ENCODE assay signal across 14 cellular contexts in the genomic region with DNA sequence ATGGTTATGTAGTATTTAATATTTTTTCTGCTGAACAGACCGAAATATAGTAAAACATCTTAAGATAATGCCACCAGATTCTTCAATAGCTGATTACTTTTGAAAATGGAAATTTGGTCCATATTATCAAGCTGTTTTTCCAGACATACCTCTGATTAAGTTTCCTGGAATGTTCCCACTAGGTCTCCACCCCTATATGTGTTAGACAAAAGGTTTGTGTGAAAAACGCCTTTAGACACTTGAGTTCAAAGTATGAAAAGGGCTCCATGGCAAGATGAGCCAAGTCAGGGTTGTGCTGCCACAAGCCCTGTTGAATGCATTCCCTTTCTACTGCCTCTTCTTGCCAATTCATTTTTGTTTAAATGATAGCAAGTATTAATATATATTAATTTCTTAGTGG. TPM values are rescaled to one million over a fixed set of nuclear protein-coding genes. Genes with fewer than 3 reads are reported as not detected.
DNase-seq lines count a peak whose midpoint lies in the region; ATAC-seq and TF ChIP-seq lines count a peak whose summit lies in the region.
"Had no signal": no experiment of that assay in that cellular context is flagged by ENCODE, and none has a peak within 500 bp of the region (broad histone marks: within the 10 kb centered on the region; RNA-seq: fewer than 3 reads in every experiment).

No MANE protein-coding gene starts in this region.

- no peaks in the 10 kb centered on the region for H3K27me3 Mint-ChIP-seq in immature natural killer cell (ENCODE audit: low read depth in 3 of 3)

- ATAC-seq in GM19395 (IDR thresholded peaks at IDR 0.05; ENCODE audit: unreplicated experiment): no peak

- TF ChIP-seq CTCF in fibroblast of mammary gland (conservative IDR thresholded peaks at IDR 0.05; ENCODE audit: control insufficient read depth, insufficient read depth, low read depth, low read length): no peak

- peaks cover 11 to 39% (median 12%) of the 10 kb centered on the region in 3 donors for H3K36me3 Mint-ChIP-seq in immature natural killer cell

- no peaks in the 10 kb centered on the region for H3K9me3 Mint-ChIP-seq in immature natural killer cell

- H3K4me3 ChIP-seq in fibroblast of mammary gland (ENCODE audit: control insufficient read depth, low read depth, low read length): no peak overlapping the region
- H3K4me3 ChIP-seq: BLaER1 treated with 17β-estradiol and CSF1 and Interleukin-3, amounts not matched to agents 10 nM and 100 nM had no signal

- peak; percentile 65 for DNase-seq in HS-27A (ENCODE audit: low read depth)
- peak; percentile 18 for DNase-seq in SW480 (ENCODE audit: low spot score)
- DNase-seq in fibroblast of mammary gland (ENCODE audit: low read depth): peak; percentile 45
- peak; percentile 13 for DNase-seq in pulmonary artery endothelial cell (ENCODE audit: low read depth, low spot score)
- DNase-seq in mesenteric fat pad (ENCODE audit: low spot score): no peak
- no peak for DNase-seq in immature natural killer cell
- no peak for DNase-seq in COLO668 (lab: John Stamatoyannopoulos, UW; ENCODE audit: unreplicated experiment)
- DNase-seq: activated CD4-positive, alpha-beta T cell treated with anti-CD3 and anti-CD28 coated beads, Interleukin-2, amount 50 U/mL, for 48 hours; amygdala; NCI-H1417; NCI-H345; stimulated activated CD4-positive, alpha-beta T cell treated with anti-CD3 and anti-CD28 coated beads, Interleukin-15, amount 100 ng/mL, for 24 hours had no signal

- peaks cover 10 to 16% of the 10 kb centered on the region in 2 donors for H3K4me1 Mint-ChIP-seq in immature natural killer cell

- no peak overlapping the region for H3K27ac Mint-ChIP-seq in immature natural killer cell

- no peak overlapping the region for H3K4me3 Mint-ChIP-seq in immature natural killer cell

RNA-seq across cellular contexts. Expression of a gene that starts 52.7 kb away (rescaled TPM):
- total RNA-seq in pulmonary artery endothelial cell (52.4 and 63.3 TPM in 2 replicates), mesenteric fat pad (29.9 TPM)
- 10 to 100 TPM in 1 of 3 donors, 1 to 10 TPM in 2; 6.1 to 21.4 (median 7.0) TPM for polyA plus RNA-seq in immature natural killer cell

Comparison
In these comparisons a context has a peak if more than half of its experiments do, and no peak if none do; other contexts are left out.
1. DNase-seq: peak in HS-27A (single experiment), SW480 (single experiment), fibroblast of mammary gland (single experiment) and pulmonary artery endothelial cell (single experiment); none in mesenteric fat pad (single experiment), immature natural killer cell (0 of 3) and COLO668 (single experiment).